ENCODE assay signal across 1 cellular context in genomic region chr12:105906545-105906944, GRCh38.
TF ChIP-seq lines count a peak whose summit lies in the region.

No MANE protein-coding gene starts in this region.

TF ChIP-seq in endothelial cell of umbilical vein, 7 proteins besides CTCF, POLR2A, EP300 and RAD21:
- TF ChIP-seq MYC (IDR thresholded peaks at IDR 0.05; ENCODE audit: low read depth, low read length) (no peak), POLR2AphosphoS5 (IDR thresholded peaks at IDR 0.05; ENCODE audit: insufficient read depth, low read depth, low read length) (no peak), JUN (IDR thresholded peaks at IDR 0.05; ENCODE audit: borderline replicate concordance, insufficient read depth, insufficient read length, low read depth) (no peak), GATA2 (IDR thresholded peaks at IDR 0.05; ENCODE audit: insufficient read depth, insufficient read length, low read depth, low read length) (no peak), EZH2 (IDR thresholded peaks at IDR 0.05; ENCODE audit: borderline replicate concordance, low read depth, low read length, severe bottlenecking) (no peak), MAX (IDR thresholded peaks at IDR 0.05; ENCODE audit: insufficient read depth, insufficient read length) (no peak), FOS (IDR thresholded peaks at IDR 0.05; ENCODE audit: borderline replicate concordance, insufficient read depth, low read length) (no peak)
TF ChIP-seq in endothelial cell of umbilical vein: peak in this region for 0.
